In the genomic region with DNA sequence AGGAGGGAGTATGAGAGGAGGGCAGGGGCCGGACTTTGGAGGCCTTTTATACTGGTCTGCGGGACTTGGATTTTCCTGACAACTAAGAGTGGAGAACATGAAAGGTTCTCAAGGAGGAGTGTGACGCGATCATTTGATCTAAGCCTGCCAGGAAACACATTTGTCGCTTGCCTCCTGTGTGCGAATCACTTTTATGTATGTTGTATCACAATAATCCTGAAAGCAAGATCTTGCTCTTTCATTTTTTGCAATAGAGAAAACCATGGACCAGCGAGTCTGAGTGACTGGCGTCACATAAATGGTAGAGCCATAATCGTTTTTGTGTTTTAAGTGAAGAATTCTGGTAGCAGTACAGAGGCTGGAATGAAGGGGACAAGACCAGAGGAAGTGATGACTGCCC, we compare ENCODE assay signal across 28 cellular contexts.
"Had no signal": no experiment of that assay in that cellular context is flagged by ENCODE, and none has a peak within 500 bp of the region (broad histone marks: within the 10 kb centered on the region; RNA-seq: fewer than 3 reads in every experiment).

No MANE protein-coding gene starts in this region.

- H3K36me3 Mint-ChIP-seq: naive thymus-derived CD8-positive, alpha-beta T cell; natural killer cell treated with Interleukin-12 subunit alpha and Interleukin-12 subunit beta and Interleukin-15 and Interleukin-18, amount 100 ng/mL, for 72 hours; stimulated activated effector memory CD8-positive, alpha-beta T cell treated with anti-CD3 and anti-CD28 coated beads, Interleukin-12 subunit alpha, Interleukin-12 subunit beta, amount 100 ng/mL, for 72 hours; stimulated activated naive B cell treated with anti-CD40 and anti-IgM and Interleukin-4, amounts not matched to agents 10 μg/mL and 1 μg/mL and 100 μg/mL, for 72 hours had no signal

- H3K9me3 Mint-ChIP-seq: natural killer cell treated with Interleukin-12 subunit alpha and Interleukin-12 subunit beta and Interleukin-15 and Interleukin-18, amount 100 ng/mL, for 72 hours; neural progenitor cell; stimulated activated effector memory CD8-positive, alpha-beta T cell treated with anti-CD3 and anti-CD28 coated beads, Interleukin-12 subunit alpha, Interleukin-12 subunit beta, amount 100 ng/mL, for 72 hours; stimulated activated naive B cell treated with anti-CD40 and anti-IgM and Interleukin-4, amounts not matched to agents 10 μg/mL and 1 μg/mL and 100 μg/mL, for 72 hours; type B pancreatic cell had no signal

- H3K9me3 ChIP-seq: ovary, psoas muscle, right lobe of liver, sigmoid colon, tibial artery, transverse colon, upper lobe of right lung, vagina had no signal

- H3K4me1 Mint-ChIP-seq: naive thymus-derived CD8-positive, alpha-beta T cell; neural progenitor cell had no signal

- H3K27ac ChIP-seq: neural progenitor cell, ovary, parathyroid adenoma, psoas muscle, right lobe of liver, sigmoid colon, stomach, tibial artery, transverse colon, upper lobe of right lung, vagina had no signal

- ATAC-seq: naive thymus-derived CD8-positive, alpha-beta T cell; natural killer cell treated with Interleukin-12 subunit alpha and Interleukin-12 subunit beta and Interleukin-15 and Interleukin-18, amount 100 ng/mL, for 72 hours; psoas muscle; right cardiac atrium; right lobe of liver; stimulated activated effector memory CD8-positive, alpha-beta T cell treated with anti-CD3 and anti-CD28 coated beads, Interleukin-12 subunit alpha, Interleukin-12 subunit beta, amount 100 ng/mL, for 72 hours; stimulated activated naive B cell treated with anti-CD40 and anti-IgM and Interleukin-4, amounts not matched to agents 10 μg/mL and 1 μg/mL and 100 μg/mL, for 72 hours; upper lobe of right lung had no signal

- H3K4me1 ChIP-seq: parathyroid adenoma, psoas muscle, right lobe of liver, vagina had no signal

- H3K4me3 Mint-ChIP-seq: naive thymus-derived CD8-positive, alpha-beta T cell; natural killer cell treated with Interleukin-12 subunit alpha and Interleukin-12 subunit beta and Interleukin-15 and Interleukin-18, amount 100 ng/mL, for 72 hours; nephron progenitor cell; neural progenitor cell; stimulated activated effector memory CD8-positive, alpha-beta T cell treated with anti-CD3 and anti-CD28 coated beads, Interleukin-12 subunit alpha, Interleukin-12 subunit beta, amount 100 ng/mL, for 72 hours; stimulated activated naive B cell treated with anti-CD40 and anti-IgM and Interleukin-4, amounts not matched to agents 10 μg/mL and 1 μg/mL and 100 μg/mL, for 72 hours; stimulated activated naive CD8-positive, alpha-beta T cell treated with anti-CD3 and anti-CD28 coated beads, Interleukin-15, Interleukin-2, amounts not matched to agents 100 ng/mL and 50 ng/mL, for 24 hours; type B pancreatic cell had no signal

- H3K27me3 Mint-ChIP-seq: progenitor cell of endocrine pancreas, type B pancreatic cell had no signal

- H3K9ac ChIP-seq: neural progenitor cell, parathyroid adenoma had no signal

- H3K27me3 ChIP-seq: neural progenitor cell, ovary, right lobe of liver, sigmoid colon, stomach, tibial artery, transverse colon, upper lobe of right lung, vagina had no signal

- H3K4me3 ChIP-seq: neural progenitor cell, ovary, psoas muscle, right lobe of liver, sigmoid colon, stomach, tibial artery, transverse colon, upper lobe of right lung, vagina had no signal

- H3K27ac Mint-ChIP-seq: naive thymus-derived CD8-positive, alpha-beta T cell; natural killer cell treated with Interleukin-12 subunit alpha and Interleukin-12 subunit beta and Interleukin-15 and Interleukin-18, amount 100 ng/mL, for 72 hours; nephron progenitor cell; neural progenitor cell; progenitor cell of endocrine pancreas; stimulated activated effector memory CD8-positive, alpha-beta T cell treated with anti-CD3 and anti-CD28 coated beads, Interleukin-12 subunit alpha, Interleukin-12 subunit beta, amount 100 ng/mL, for 72 hours; stimulated activated naive B cell treated with anti-CD40 and anti-IgM and Interleukin-4, amounts not matched to agents 10 μg/mL and 1 μg/mL and 100 μg/mL, for 72 hours; stimulated activated naive CD8-positive, alpha-beta T cell treated with anti-CD3 and anti-CD28 coated beads, Interleukin-15, Interleukin-2, amounts not matched to agents 100 ng/mL and 50 ng/mL, for 24 hours; type B pancreatic cell had no signal

- H3K36me3 ChIP-seq: neural progenitor cell, ovary, right lobe of liver, sigmoid colon, transverse colon, upper lobe of right lung, vagina had no signal

- FAIRE-seq: small intestine had no signal

- DNase-seq: naive thymus-derived CD8-positive, alpha-beta T cell; nephron progenitor cell; occipital lobe; ovary; posterior cingulate gyrus; psoas muscle; right cardiac atrium; right lobe of liver; sigmoid colon; small intestine; stimulated activated CD4-positive, alpha-beta T cell treated with anti-CD3 and anti-CD28 coated beads, Interleukin-15, amount 100 ng/mL, for 24 hours; stimulated activated CD4-positive, alpha-beta T cell treated with anti-CD3 and anti-CD28 coated beads, Interleukin-2, amount 100 ng/mL, for 24 hours; stimulated activated CD4-positive, alpha-beta T cell treated with anti-CD3 and anti-CD28 coated beads, Interleukin-2, amount 100 ng/mL, for 48 hours; stimulated activated CD4-positive, alpha-beta T cell treated with anti-CD3 and anti-CD28 coated beads, Interleukin-4, amount 100 ng/mL, for 24 hours; stimulated activated naive B cell treated with anti-CD40 and anti-IgM and Interleukin-4, amounts not matched to agents 10 μg/mL and 1 μg/mL and 100 μg/mL, for 72 hours; stimulated activated naive CD4-positive, alpha-beta T cell treated with Interleukin-2 at 50 U/mL for 16 hours; stomach; tibial artery; transverse colon; upper lobe of right lung had no signal
